In genomic region chr5:175657593-175658271, GRCh38 we compare ENCODE assay signal across 8 cellular contexts.
A peak's percentile ranks its signal among the peaks of the same experiment; 100 is the strongest.
DNase-seq lines count a peak whose midpoint lies in the region; ATAC-seq lines count a peak whose summit lies in the region.

Gene HRH2 (plus strand): TSS chr5:175658071. CDS start chr5:175683234, 25,163 bp downstream.

- ATAC-seq in GM18867 (IDR thresholded peaks at IDR 0.05; ENCODE audit: unreplicated experiment) = no peak

- H3K4me3 ChIP-seq in duodenal mucosa (ENCODE audit: low read depth in 1 of 2, low read length in 2 of 2) (peak within 1 kb of the TSS; percentile 74 to 79), mucosa of rectum (ENCODE audit: low read length in 2 of 2) (peak within 1 kb of the TSS; percentile 46 to 62)

- peaks cover 11% of the 10 kb centered on the region in 2 donors for H3K27me3 ChIP-seq in duodenal mucosa (ENCODE audit: control insufficient read depth in 1 of 2, insufficient read depth in 2 of 2, low read length in 2 of 2)
- peaks cover 13 to 14% of the 10 kb centered on the region in 2 donors for H3K27me3 ChIP-seq in mucosa of rectum (ENCODE audit: control insufficient read depth in 2 of 2, insufficient read depth in 2 of 2, low read length in 2 of 2)

- H3K9ac ChIP-seq in duodenal mucosa (ENCODE audit: low read depth in 1 of 2, low read length in 2 of 2) = peak within 1 kb of the TSS in 1 of 2 donors; percentile 70
- H3K9ac ChIP-seq in mucosa of rectum (ENCODE audit: low read depth in 1 of 2, low read length in 2 of 2) = no peak within 1 kb of the TSS

- DNase-seq in DMS79 treated with DMSO at 0.1 percent for 48 hours (lab: John Stamatoyannopoulos, UW) = peak; percentile 43
- DNase-seq in DMS79 (lab: John Stamatoyannopoulos, UW) = no peak
- DNase-seq in activated CD4-positive, CD25-positive, alpha-beta regulatory T cell treated with anti-CD3 and anti-CD28 coated beads, Interleukin-2, amount 50 U/mL, for 72 hours = peak; percentile 59
- peak; percentile 32 for DNase-seq in superior temporal gyrus (ENCODE audit: extremely low spot score)
- no peak for DNase-seq in NCI-H2107 treated with DMSO at 0.1 percent for 48 hours (lab: John Stamatoyannopoulos, UW; ENCODE audit: unreplicated experiment)

- H3K27ac ChIP-seq in duodenal mucosa (ENCODE audit: low read depth, low read length) = no peak within 1 kb of the TSS
- H3K27ac ChIP-seq in mucosa of rectum (ENCODE audit: low read depth in 2 of 2, low read length in 2 of 2) = no peak within 1 kb of the TSS

- H3K9me3 ChIP-seq in duodenal mucosa (ENCODE audit: control insufficient read depth in 1 of 2, low read length in 2 of 2) (no peaks in the 10 kb centered on the region), mucosa of rectum (ENCODE audit: control insufficient read depth in 2 of 2, low read length in 2 of 2) (no peaks in the 10 kb centered on the region)

- H3K36me3 ChIP-seq in duodenal mucosa (ENCODE audit: control insufficient read depth in 1 of 2, insufficient read depth in 2 of 2, low read length in 2 of 2) (no peaks in the 10 kb centered on the region), mucosa of rectum (ENCODE audit: control insufficient read depth in 2 of 2, insufficient read depth in 2 of 2, low read length in 2 of 2) (no peaks in the 10 kb centered on the region)

- H3K4me1 ChIP-seq in duodenal mucosa (ENCODE audit: control insufficient read depth in 1 of 2, insufficient read depth in 2 of 2, low read length in 2 of 2) = peaks cover 0 to 28% of the 10 kb centered on the region in 2 donors
- no peaks in the 10 kb centered on the region for H3K4me1 ChIP-seq in mucosa of rectum (ENCODE audit: control insufficient read depth in 2 of 2, insufficient read depth in 2 of 2, low read length in 2 of 2)

Comparison
In these comparisons a context has a peak if more than half of its experiments do, and no peak if none do; other contexts are left out.
1. DNase-seq: peak in DMS79 treated with DMSO at 0.1 percent for 48 hours (single experiment), activated CD4-positive, CD25-positive, alpha-beta regulatory T cell treated with anti-CD3 and anti-CD28 coated beads, Interleukin-2, amount 50 U/mL, for 72 hours (single experiment) and superior temporal gyrus (single experiment); none in DMS79 (single experiment) and NCI-H2107 treated with DMSO at 0.1 percent for 48 hours (single experiment).